Comparison of ENCODE assay signal across 10 cellular contexts in the genomic region with DNA sequence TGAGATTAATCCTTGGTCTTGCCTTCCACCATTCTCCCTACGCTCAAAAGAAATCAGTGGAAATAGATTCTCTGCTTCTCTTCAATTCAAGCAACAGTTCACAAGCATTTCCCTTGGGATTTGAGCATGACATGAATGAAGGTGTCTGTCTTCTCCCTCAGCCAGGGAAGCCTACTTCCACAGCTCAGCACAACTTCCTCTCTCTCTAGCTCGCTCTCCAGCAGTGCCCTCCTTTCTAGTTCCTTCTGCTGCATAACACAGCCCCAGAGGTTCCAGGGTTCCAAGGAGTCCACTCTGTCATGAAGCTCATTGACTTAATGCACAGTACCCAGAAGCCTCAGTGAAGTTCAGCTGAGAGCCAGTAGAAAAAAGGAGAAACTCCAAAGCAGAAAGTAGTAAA.
DNase-seq lines count a peak whose midpoint lies in the region; ATAC-seq and TF ChIP-seq lines count a peak whose summit lies in the region.
"Had no signal": no experiment of that assay in that cellular context is flagged by ENCODE, and none has a peak within 500 bp of the region (broad histone marks: within the 10 kb centered on the region; RNA-seq: fewer than 3 reads in every experiment).

No MANE protein-coding gene starts in this region.

- H3K4me1 ChIP-seq in fibroblast of lung (ENCODE audit: control insufficient read depth, extremely low read depth, insufficient read depth, low read length) (no peaks in the 10 kb centered on the region), colonic mucosa (no peaks in the 10 kb centered on the region)

- intact Hi-C loops in sciatic nerve (cut with DNase I) (loop anchor here (10.0 kb wide), 1 partner anchor 308 kb away; no protein-coding TSS in a partner anchor), colonic mucosa (cut with DNase I) (loop anchor here (2.0 kb wide), 1 partner anchor 310 kb away; no protein-coding TSS in a partner anchor)

- no peaks in the 10 kb centered on the region for H3K9me3 ChIP-seq in fibroblast of lung (ENCODE audit: control insufficient read depth, insufficient read depth, low read depth, low read length)
- no peaks in the 10 kb centered on the region for H3K9me3 ChIP-seq in colonic mucosa
- H3K9me3 ChIP-seq: mucosa of descending colon had no signal

- H2AFZ ChIP-seq in fibroblast of lung (ENCODE audit: low read length) = no peak overlapping the region

- peak; percentile 9 for DNase-seq in GM12865 (ENCODE audit: low read depth)
- peak; percentile 2 for DNase-seq in OCI-M1 (lab: John Stamatoyannopoulos, UW)
- no peak for DNase-seq in fibroblast of lung (ENCODE audit: low read depth in 2 of 2)
- no peak for DNase-seq in sciatic nerve (ENCODE audit: low spot score)
- no peak for DNase-seq in colonic mucosa
- DNase-seq in GM13977 (ENCODE audit: low spot score) = no peak
- no peak for DNase-seq in AML-193 (lab: John Stamatoyannopoulos, UW)
- no peak for DNase-seq in NK-92 treated with Interleukin-12 subunit alpha and Interleukin-12 subunit beta, amount 100 ng/mL, for 24 hours (lab: John Stamatoyannopoulos, UW)

- no peaks in the 10 kb centered on the region for H3K27me3 ChIP-seq in fibroblast of lung (ENCODE audit: control insufficient read depth, insufficient read depth, low read length)
- H3K27me3 ChIP-seq in colonic mucosa = no peaks in the 10 kb centered on the region

- no peaks in the 10 kb centered on the region for H3K79me2 ChIP-seq in fibroblast of lung (ENCODE audit: control insufficient read depth, insufficient read depth, low read length)

- ATAC-seq in sciatic nerve = peak; percentile 62
- ATAC-seq: stimulated activated naive CD8-positive, alpha-beta T cell treated with anti-CD3 and anti-CD28 coated beads, Interleukin-15, Interleukin-2, amounts not matched to agents 100 U/mL and 50 U/mL, for 24 hours had no signal

- no peak overlapping the region for H3K4me2 ChIP-seq in fibroblast of lung (ENCODE audit: extremely low read depth, insufficient read depth, low read length)

- in situ Hi-C loops in GM13977 (cut with MboI; ENCODE audit: low pct_unique_long_range_greater_than_20kb, low sequenced_read_pairs, unreplicated experiment) = no loop called here

- peak overlapping the region; percentile 14 for H3K27ac ChIP-seq in fibroblast of lung (ENCODE audit: insufficient read depth, low read length)
- H3K27ac ChIP-seq in colonic mucosa = no peak overlapping the region

- no peaks in the 10 kb centered on the region for H4K20me1 ChIP-seq in fibroblast of lung (ENCODE audit: control insufficient read depth, extremely low read depth, insufficient read depth, low read length)

- H3K36me3 ChIP-seq in fibroblast of lung (ENCODE audit: control insufficient read depth, insufficient read depth, low read length) (no peaks in the 10 kb centered on the region), colonic mucosa (no peaks in the 10 kb centered on the region)

- TF ChIP-seq CTCF in GM12865 (IDR thresholded peaks at IDR 0.05; ENCODE audit: insufficient read depth, low read depth, low read length, missing control alignments) (no peak), fibroblast of lung (conservative IDR thresholded peaks at IDR 0.05 in 1 of 2, IDR thresholded peaks at IDR 0.05 in 1 of 2; ENCODE audit: low read depth in 1 of 2, low read length in 2 of 2) (no peak), colonic mucosa (IDR thresholded peaks at IDR 0.05) (no peak), GM13977 (IDR thresholded peaks at IDR 0.05; ENCODE audit: extremely low read depth, insufficient read depth, missing control alignments) (no peak)

- no peak overlapping the region for H3K4me3 ChIP-seq in GM12865 (ENCODE audit: low read depth, low read length)
- H3K4me3 ChIP-seq in fibroblast of lung (replicated peaks in 1 of 4; ENCODE audit: control extremely low read depth in 1 of 4, insufficient read depth in 1 of 4, low read depth in 3 of 4, low read length in 4 of 4) = no peak overlapping the region
- H3K4me3 ChIP-seq in colonic mucosa = no peak overlapping the region
- H3K4me3 ChIP-seq: mucosa of descending colon had no signal

- H3K9ac ChIP-seq in fibroblast of lung (ENCODE audit: insufficient read depth, low read length) (no peak overlapping the region), colonic mucosa (ENCODE audit: low read depth in 2 of 2, low read length in 2 of 2) (no peak overlapping the region)

Comparison
In these comparisons a context has a peak if more than half of its experiments do, and no peak if none do; other contexts are left out.
1. DNase-seq: peak in GM12865 (single experiment) and OCI-M1 (single experiment); none in fibroblast of lung (0 of 2), sciatic nerve (single experiment), colonic mucosa (single experiment), GM13977 (single experiment), AML-193 (0 of 2) and NK-92 treated with Interleukin-12 subunit alpha and Interleukin-12 subunit beta, amount 100 ng/mL, for 24 hours (single experiment).